1 cellular context compared by ENCODE assay signal in genomic region chr4:39637572-39638357, GRCh38.
A peak's percentile ranks its signal among the peaks of the same experiment; 100 is the strongest.
TF ChIP-seq lines count a peak whose summit lies in the region.

No MANE protein-coding gene starts in this region.

TF ChIP-seq in H1, 55 proteins besides CTCF, POLR2A, EP300 and RAD21:
- TF ChIP-seq SAP30 (IDR thresholded peaks at IDR 0.05; ENCODE audit: insufficient read depth, insufficient replicate concordance, low read length) (no peak), YY1 (IDR thresholded peaks at IDR 0.05; ENCODE audit: low read depth, low read length) (no peak), CHD7 (IDR thresholded peaks at IDR 0.05; ENCODE audit: insufficient replicate concordance, low read length) (no peak), EZH2 (IDR thresholded peaks at IDR 0.05; ENCODE audit: low read depth, low read length, severe bottlenecking) (no peak), RBBP5 (IDR thresholded peaks at IDR 0.05; ENCODE audit: borderline replicate concordance, low read depth, low read length) (peak; percentile 22; the same call in 1 of the 2 replicates), PHF8 (conservative IDR thresholded peaks at IDR 0.05; ENCODE audit: low read depth, low read length) (peak; percentile 28; the same call in 1 of the 2 replicates), SP2 (IDR thresholded peaks at IDR 0.05; ENCODE audit: low read length) (no peak), CEBPB (IDR thresholded peaks at IDR 0.05; ENCODE audit: low read depth, low read length) (no peak), GTF2F1 (IDR thresholded peaks at IDR 0.05; ENCODE audit: borderline replicate concordance, low read depth, low read length) (peak; percentile 77; the same call in 1 of the 2 replicates), CHD2 (IDR thresholded peaks at IDR 0.05; ENCODE audit: low read length) (no peak), EGR1 (IDR thresholded peaks at IDR 0.05; ENCODE audit: borderline replicate concordance, low read depth, low read length) (no peak), KDM5A (IDR thresholded peaks at IDR 0.05; ENCODE audit: low read length) (no peak), JUN (IDR thresholded peaks at IDR 0.05; ENCODE audit: low read depth, low read length) (no peak), NRF1 (IDR thresholded peaks at IDR 0.05; ENCODE audit: low read depth, low read length) (no peak), TAF7 (optimal IDR thresholded peaks at IDR 0.05; ENCODE audit: borderline replicate concordance, low read depth, low read length) (no peak), RNF2 (IDR thresholded peaks at IDR 0.05; ENCODE audit: borderline replicate concordance, low read depth, low read length, missing control alignments, poor library complexity, severe bottlenecking) (no peak), BCL11A (IDR thresholded peaks at IDR 0.05; ENCODE audit: low read depth in 2 of 2, low read length in 2 of 2) (no peak), SUZ12 (IDR thresholded peaks at IDR 0.05; ENCODE audit: low read length) (no peak), ASH2L (IDR thresholded peaks at IDR 0.05; ENCODE audit: low read length) (peak; percentile 72), TCF12 (IDR thresholded peaks at IDR 0.05; ENCODE audit: low read depth, low read length) (no peak), MAX (IDR thresholded peaks at IDR 0.05) (0 out of 2 replicates have a peak, but pooled peaks have one; percentile 6), CBX8 (IDR thresholded peaks at IDR 0.05; ENCODE audit: borderline replicate concordance, low read depth, low read length) (no peak), MAFK (IDR thresholded peaks at IDR 0.05; ENCODE audit: low read depth, low read length) (no peak), SIRT6 (IDR thresholded peaks at IDR 0.05; ENCODE audit: low read length) (no peak), SIN3A (conservative IDR thresholded peaks at IDR 0.05 in 1 of 2, IDR thresholded peaks at IDR 0.05 in 1 of 2; ENCODE audit: low read depth in 1 of 2, low read length in 2 of 2) (peak in 1 of 2 experiments; percentile 61; a peak in 2 of 4 replicates), HDAC2 (IDR thresholded peaks at IDR 0.05; ENCODE audit: borderline replicate concordance in 1 of 2, low read depth in 2 of 2, low read length in 2 of 2) (no peak), TEAD4 (IDR thresholded peaks at IDR 0.05; ENCODE audit: low read depth, low read length) (peak; percentile 65; the same call in 1 of the 2 replicates), ATF3 (IDR thresholded peaks at IDR 0.05; ENCODE audit: insufficient read depth, low read depth, low read length) (no peak), SRF (IDR thresholded peaks at IDR 0.05; ENCODE audit: low read depth, low read length) (no peak), CHD1 (IDR thresholded peaks at IDR 0.05; ENCODE audit: low read depth, low read length) (peak; percentile 19), ZNF274 (IDR thresholded peaks at IDR 0.05; ENCODE audit: borderline replicate concordance, extremely low read depth, low read length) (no peak), POU5F1 (IDR thresholded peaks at IDR 0.05; ENCODE audit: low read depth, low read length) (no peak), BRCA1 (IDR thresholded peaks at IDR 0.05; ENCODE audit: low read depth, low read length) (no peak), SP1 (IDR thresholded peaks at IDR 0.05; ENCODE audit: low read depth, low read length) (0 out of 2 replicates have a peak, but pooled peaks have one; percentile 32), USF2 (IDR thresholded peaks at IDR 0.05; ENCODE audit: low read length) (no peak), SP4 (IDR thresholded peaks at IDR 0.05; ENCODE audit: low read length) (no peak), RFX5 (IDR thresholded peaks at IDR 0.05; ENCODE audit: borderline replicate concordance, low read depth, low read length) (no peak), BACH1 (IDR thresholded peaks at IDR 0.05; ENCODE audit: low read length) (0 out of 2 replicates have a peak, but pooled peaks have one; percentile 5), CTBP2 (IDR thresholded peaks at IDR 0.05; ENCODE audit: borderline replicate concordance, insufficient read depth, insufficient read length, low read length) (no peak), KDM1A (IDR thresholded peaks at IDR 0.05; ENCODE audit: borderline replicate concordance, low read length) (no peak), FOSL1 (IDR thresholded peaks at IDR 0.05; ENCODE audit: insufficient read depth, low read depth, low read length) (no peak), GABPA (IDR thresholded peaks at IDR 0.05; ENCODE audit: borderline replicate concordance, insufficient read depth, low read length) (no peak), SIX5 (IDR thresholded peaks at IDR 0.05; ENCODE audit: low read depth, low read length) (no peak), E2F6 (IDR thresholded peaks at IDR 0.05) (no peak), JUND (IDR thresholded peaks at IDR 0.05; ENCODE audit: low read length) (no peak; the same call in 1 of the 2 replicates), ATF2 (IDR thresholded peaks at IDR 0.05; ENCODE audit: low read length) (no peak; the same call in 1 of the 2 replicates), TBP (IDR thresholded peaks at IDR 0.05; ENCODE audit: low read depth, low read length) (peak; percentile 93), HDAC6 (IDR thresholded peaks at IDR 0.05; ENCODE audit: low read depth, low read length) (no peak), NANOG (IDR thresholded peaks at IDR 0.05; ENCODE audit: insufficient read depth, low read depth, low read length, poor library complexity, severe bottlenecking) (no peak), KDM4A (IDR thresholded peaks at IDR 0.05; ENCODE audit: low read depth, low read length, severe bottlenecking) (no peak), CBX5 (IDR thresholded peaks at IDR 0.05; ENCODE audit: low read depth, low read length) (no peak), TAF1 (IDR thresholded peaks at IDR 0.05; ENCODE audit: low read depth, low read length) (peak; percentile 60), RXRA (IDR thresholded peaks at IDR 0.05; ENCODE audit: insufficient read depth, low read depth, low read length) (no peak), POLR2AphosphoS5 (IDR thresholded peaks at IDR 0.05; ENCODE audit: low read depth, low read length) (peak; percentile 59), CREB1 (IDR thresholded peaks at IDR 0.05) (peak; percentile 83)
